ENCODE assay signal across 20 cellular contexts in the genomic region with DNA sequence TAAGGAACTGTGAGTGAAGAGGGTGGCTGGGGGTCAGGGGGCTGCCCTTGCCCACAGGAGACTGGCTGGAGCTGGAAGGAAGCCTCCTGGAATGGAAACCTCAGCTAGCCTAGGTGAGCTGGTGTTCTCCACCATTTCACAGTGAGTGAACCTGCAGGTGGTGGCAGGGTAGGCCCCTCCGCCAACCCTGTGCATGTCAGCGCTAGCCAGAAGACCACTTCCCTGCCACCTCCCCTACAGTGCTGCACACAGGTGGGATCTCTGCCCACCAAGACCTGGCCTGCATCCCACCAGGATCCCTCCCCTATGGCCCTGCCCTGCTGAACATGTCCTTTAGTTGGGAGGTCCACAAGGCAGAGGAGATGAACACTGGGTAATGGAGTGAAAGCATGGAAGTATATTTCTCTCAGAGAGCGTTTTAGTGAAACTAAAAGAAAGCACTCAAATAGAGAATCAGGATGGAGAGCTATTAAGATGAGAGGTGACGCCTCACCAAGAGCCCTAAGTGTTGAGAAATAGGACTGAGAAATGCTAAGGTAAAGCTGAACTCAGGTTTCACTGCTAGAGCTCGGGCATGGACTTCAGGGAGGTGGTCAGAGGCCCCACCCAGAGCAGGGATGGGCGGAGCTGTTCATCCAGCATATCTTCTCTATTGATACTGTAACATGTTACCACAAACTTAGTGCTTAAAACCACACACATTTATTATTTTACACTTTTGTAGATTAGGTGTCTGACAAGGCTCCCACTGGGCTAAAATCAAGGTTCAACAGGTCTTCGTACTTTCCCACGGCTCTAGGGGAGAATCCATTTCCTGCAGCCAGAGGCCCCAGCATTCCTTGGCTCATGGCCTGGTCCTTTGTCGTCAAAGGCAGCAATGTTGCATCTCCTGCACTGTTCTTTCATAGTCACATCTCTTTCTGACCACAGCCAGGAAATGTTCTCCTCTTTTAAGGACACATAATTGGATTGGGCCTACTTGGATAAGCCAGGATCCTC.
DNase-seq lines count a peak whose midpoint lies in the region; ATAC-seq, FAIRE-seq and TF ChIP-seq lines count a peak whose summit lies in the region.
"Had no signal": no experiment of that assay in that cellular context is flagged by ENCODE, and none has a peak within 500 bp of the region (broad histone marks: within the 10 kb centered on the region; RNA-seq: fewer than 3 reads in every experiment).

No MANE protein-coding gene starts in this region.

- H3K4me1 ChIP-seq in pancreas: peaks cover 0 to 7% (median 5%) of the 10 kb centered on the region in 3 donors

- intact Hi-C loops in pancreas (cut with DNase I): no loop called here

- H3K4me3 ChIP-seq in GM12865 (ENCODE audit: low read depth, low read length) (no peak overlapping the region), pancreas (no peak overlapping the region)

- FAIRE-seq in pancreas (lab: Jason Lieb, UNC): no peak
- FAIRE-seq: G401.6 had no signal

- DNase-seq in GM12865 (ENCODE audit: low read depth) (peak; percentile 71), astrocyte of the hippocampus (ENCODE audit: low read depth, low spot score) (peak; percentile 7), pancreas (peak in 2 of 6 donors; percentile 39), SKM-1 (lab: John Stamatoyannopoulos, UW; ENCODE audit: unreplicated experiment) (no peak)
- DNase-seq: ACHN, AML-193, DMS79 treated with DMSO at 0.1 percent for 48 hours, GOT3, NCI-H1092 treated with DMSO at 0.1 percent for 48 hours, NCI-H2081, NCI-H510A, NCI-H748 treated with DMSO at 0.1 percent for 48 hours, RPMI8226, SIG-M5, T-helper 1 cell had no signal

- no peaks in the 10 kb centered on the region for H3K9me3 ChIP-seq in pancreas

- ATAC-seq in HG03025 (IDR thresholded peaks at IDR 0.05; ENCODE audit: low FRiP score, unreplicated experiment): peak; percentile 79
- peak in 3 of 4 donors; percentile 37 to 63 (median 43) for ATAC-seq in pancreas
- ATAC-seq in HG02798 (IDR thresholded peaks at IDR 0.05; ENCODE audit: poor library complexity, unreplicated experiment): no peak
- ATAC-seq in HG02840 (IDR thresholded peaks at IDR 0.05; ENCODE audit: low FRiP score, unreplicated experiment): no peak
- ATAC-seq: SK-N-SH treated with all-trans-retinoic acid at 6 μM for 48 hours had no signal

- TF ChIP-seq CTCF in GM12865 (IDR thresholded peaks at IDR 0.05; ENCODE audit: insufficient read depth, low read depth, low read length, missing control alignments) (no peak), pancreas (IDR thresholded peaks at IDR 0.05) (no peak)

- no peaks in the 10 kb centered on the region for H3K27me3 ChIP-seq in pancreas

- H3K36me3 ChIP-seq in pancreas: no peaks in the 10 kb centered on the region

- WGBS in pancreas, 2 donors: 67 to 72% methylated on average over 9 of the region's 9 CpGs

- peak overlapping the region in 2 of 4 donors; percentile 8 to 39 for H3K27ac ChIP-seq in pancreas

Comparison
In these comparisons a context has a peak if more than half of its experiments do, and no peak if none do; other contexts are left out.
1. ATAC-seq: peak in HG03025 (single experiment) and pancreas (3 of 4); none in HG02798 (single experiment) and HG02840 (single experiment).